In the genomic region with DNA sequence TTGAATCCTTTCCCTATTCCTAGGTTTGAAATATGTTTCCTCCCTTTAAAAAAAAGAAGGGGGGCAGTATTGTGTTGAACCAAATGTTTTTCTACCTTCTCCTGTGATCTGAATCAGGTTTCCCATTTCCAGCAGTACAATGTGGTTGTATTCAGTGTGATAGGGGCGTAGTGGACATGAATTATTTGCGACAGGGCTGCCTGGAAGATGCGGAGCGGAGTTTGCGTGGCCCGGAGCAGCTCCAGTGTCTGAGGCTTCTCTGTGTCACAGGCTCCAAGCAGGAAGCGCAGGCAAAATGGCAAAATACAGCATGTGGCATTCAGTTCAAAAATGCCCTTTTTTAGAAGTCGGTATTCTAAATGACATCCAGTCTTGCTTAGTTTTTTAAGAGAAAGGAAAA, we compare ENCODE assay signal across 8 cellular contexts.
DNase-seq lines count a peak whose midpoint lies in the region; ATAC-seq and TF ChIP-seq lines count a peak whose summit lies in the region.

No MANE protein-coding gene starts in this region.

- H3K9me3 Mint-ChIP-seq in dendritic cell treated with granulocyte-macrophage colony-stimulating factor and Interleukin-4, amounts not matched to agents 40 ng/mL and 50 ng/mL, for 4 days: no peaks in the 10 kb centered on the region

- H3K9me3 ChIP-seq in left lung: no peaks in the 10 kb centered on the region

- peaks cover 6% of the 10 kb centered on the region for H3K36me3 Mint-ChIP-seq in dendritic cell treated with granulocyte-macrophage colony-stimulating factor and Interleukin-4, amounts not matched to agents 40 ng/mL and 50 ng/mL, for 4 days (ENCODE audit: low read depth)

- H3K27me3 Mint-ChIP-seq in dendritic cell treated with granulocyte-macrophage colony-stimulating factor and Interleukin-4, amounts not matched to agents 40 ng/mL and 50 ng/mL, for 4 days: no peaks in the 10 kb centered on the region

- H3K36me3 ChIP-seq in left lung: no peaks in the 10 kb centered on the region

- TF ChIP-seq CTCF in left lung (IDR thresholded peaks at IDR 0.05): no peak

- peak; percentile 80 for DNase-seq in NCI-H460 (ENCODE audit: extremely low read depth, low read depth)
- peak; percentile 31 to 59 for DNase-seq in activated CD4-positive, alpha-beta T cell treated with anti-CD3 and anti-CD28 coated beads for 4 hours
- DNase-seq in left lung: peak; percentile 85 to 89
- DNase-seq in stimulated activated CD4-positive, alpha-beta T cell treated with anti-CD3 and anti-CD28 coated beads, Interleukin-1b, Interleukin-23, amount 100 ng/mL, for 4 hours (ENCODE audit: low read depth in 2 of 2): peak; percentile 24 to 53

- peak overlapping the region; percentile 93 for H3K27ac Mint-ChIP-seq in dendritic cell treated with granulocyte-macrophage colony-stimulating factor and Interleukin-4, amounts not matched to agents 40 ng/mL and 50 ng/mL, for 4 days

- H3K4me3 Mint-ChIP-seq in dendritic cell treated with granulocyte-macrophage colony-stimulating factor and Interleukin-4, amounts not matched to agents 40 ng/mL and 50 ng/mL, for 4 days: peak overlapping the region; percentile 91

- peaks cover 25 to 68% of the 10 kb centered on the region in 2 donors for H3K4me1 ChIP-seq in left lung

- ATAC-seq in HG03342 (IDR thresholded peaks at IDR 0.05; ENCODE audit: unreplicated experiment) (peak; percentile 33), left lung (peak; percentile 89), HG02970 (IDR thresholded peaks at IDR 0.05; ENCODE audit: low FRiP score, unreplicated experiment) (no peak)

- H3K4me1 Mint-ChIP-seq in dendritic cell treated with granulocyte-macrophage colony-stimulating factor and Interleukin-4, amounts not matched to agents 40 ng/mL and 50 ng/mL, for 4 days (ENCODE audit: low read depth): peaks cover 45% of the 10 kb centered on the region

- intact Hi-C loops in dendritic cell treated with granulocyte-macrophage colony-stimulating factor and Interleukin-4, amounts not matched to agents 40 ng/mL and 50 ng/mL, for 4 days (cut with micrococcal nuclease): loop anchor here (1.0 kb wide), 1 partner anchor 205 kb away; a partner anchor contains a TSS
- intact Hi-C loops in left lung (cut with DNase I): no loop called here

- no peaks in the 10 kb centered on the region for H3K27me3 ChIP-seq in left lung

- peak overlapping the region; percentile 77 for H3K4me3 ChIP-seq in GM08714 (ENCODE audit: low read length)
- peak overlapping the region; percentile 50 to 73 for H3K4me3 ChIP-seq in left lung

- H3K27ac ChIP-seq in left lung: peak overlapping the region; percentile 85 to 94
